1 cellular context compared by ENCODE assay signal in the genomic region with DNA sequence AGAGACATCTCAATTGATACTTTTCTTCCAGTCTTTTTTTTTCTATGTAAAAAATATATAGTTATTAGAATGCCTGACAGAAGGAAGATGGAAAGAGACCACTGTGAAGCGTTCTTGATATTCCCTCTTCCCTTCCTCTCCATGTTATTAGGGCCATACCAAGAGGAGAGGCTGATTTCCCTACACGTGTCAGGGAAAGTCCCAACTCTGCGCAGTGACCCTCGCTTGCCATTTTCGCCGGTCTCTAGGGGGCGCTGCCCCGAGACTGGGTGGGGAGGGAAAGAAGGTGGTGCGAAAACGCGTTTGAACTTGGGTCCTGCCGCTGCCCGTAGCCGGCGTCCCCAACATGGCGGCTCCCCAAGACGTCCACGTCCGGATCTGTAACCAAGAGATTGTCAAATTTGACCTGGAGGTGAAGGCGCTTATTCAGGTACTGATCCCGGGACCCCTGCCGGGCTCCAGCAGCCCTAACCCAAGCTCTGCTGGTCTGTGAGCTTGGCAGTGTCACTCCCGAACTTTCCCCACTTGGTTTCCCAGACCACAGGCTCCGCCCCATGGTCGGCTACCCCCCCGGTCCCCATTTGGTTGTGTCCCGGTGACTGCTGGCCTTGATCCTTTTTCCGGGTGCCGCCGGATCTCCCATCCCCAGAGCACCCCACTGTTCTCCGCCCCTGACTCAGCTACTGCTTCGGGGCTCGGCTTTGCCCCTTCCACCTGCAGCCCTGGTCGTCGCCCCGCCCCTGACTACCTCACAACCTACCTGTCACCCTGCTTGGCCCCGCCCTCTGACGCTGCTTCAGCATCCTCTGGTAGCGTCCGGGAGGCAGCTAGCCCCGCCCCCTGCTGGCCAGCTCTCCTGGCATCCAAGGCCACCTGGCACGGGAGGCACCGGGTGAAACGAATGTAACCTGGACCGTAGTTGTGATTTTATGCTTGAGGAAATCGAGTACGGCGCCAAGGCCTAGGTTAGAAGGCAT.
TF ChIP-seq lines count a peak whose summit lies in the region.

A gene with protein sequence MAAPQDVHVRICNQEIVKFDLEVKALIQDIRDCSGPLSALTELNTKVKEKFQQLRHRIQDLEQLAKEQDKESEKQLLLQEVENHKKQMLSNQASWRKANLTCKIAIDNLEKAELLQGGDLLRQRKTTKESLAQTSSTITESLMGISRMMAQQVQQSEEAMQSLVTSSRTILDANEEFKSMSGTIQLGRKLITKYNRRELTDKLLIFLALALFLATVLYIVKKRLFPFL (plus strand): TSS at position 332 of the 977 bp plus-strand sequence. CDS start 15 bp downstream, at position 347.

TF ChIP-seq in K562, 482 proteins besides CTCF, POLR2A, EP300 and RAD21 (continued from another document):
- TF ChIP-seq, protein P1, sequence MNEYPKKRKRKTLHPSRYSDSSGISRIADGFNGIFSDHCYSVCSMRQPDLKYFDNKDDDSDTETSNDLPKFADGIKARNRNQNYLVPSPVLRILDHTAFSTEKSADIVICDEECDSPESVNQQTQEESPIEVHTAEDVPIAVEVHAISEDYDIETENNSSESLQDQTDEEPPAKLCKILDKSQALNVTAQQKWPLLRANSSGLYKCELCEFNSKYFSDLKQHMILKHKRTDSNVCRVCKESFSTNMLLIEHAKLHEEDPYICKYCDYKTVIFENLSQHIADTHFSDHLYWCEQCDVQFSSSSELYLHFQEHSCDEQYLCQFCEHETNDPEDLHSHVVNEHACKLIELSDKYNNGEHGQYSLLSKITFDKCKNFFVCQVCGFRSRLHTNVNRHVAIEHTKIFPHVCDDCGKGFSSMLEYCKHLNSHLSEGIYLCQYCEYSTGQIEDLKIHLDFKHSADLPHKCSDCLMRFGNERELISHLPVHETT (CRISPR knock-in tag; conservative IDR thresholded peaks at IDR 0.05 in 1 of 2, IDR thresholded peaks at IDR 0.05 in 1 of 2): no peak
